In the genomic region with DNA sequence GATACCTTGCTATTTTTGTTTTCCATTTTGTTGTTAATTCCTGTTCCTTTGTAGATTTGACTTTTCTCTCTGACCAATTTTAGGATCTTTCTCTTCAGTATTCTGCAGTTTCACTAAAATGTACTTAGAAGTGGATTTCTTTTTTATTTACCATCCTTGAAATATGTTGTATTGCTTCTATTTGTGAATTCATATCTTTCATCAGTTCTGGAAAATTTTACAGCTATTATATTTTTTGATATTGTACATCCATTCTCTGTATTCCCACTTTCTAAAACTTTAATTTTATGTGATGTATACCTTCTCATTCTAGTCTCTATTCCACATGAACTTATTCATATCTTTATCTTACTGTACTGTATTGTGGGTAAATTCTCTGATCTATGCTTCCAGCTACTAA, we compare ENCODE assay signal across 29 cellular contexts. TPM values are rescaled to one million over a fixed set of nuclear protein-coding genes. Genes with fewer than 3 reads are reported as not detected.
"Had no signal": no experiment of that assay in that cellular context is flagged by ENCODE, and none has a peak within 500 bp of the region (broad histone marks: within the 10 kb centered on the region; RNA-seq: fewer than 3 reads in every experiment).

No MANE protein-coding gene starts in this region.

- H3K27ac ChIP-seq: stomach, suprapubic skin, testis, thoracic aorta, thyroid gland, tibial artery, tibial nerve, transverse colon, upper lobe of left lung, upper lobe of right lung, uterus, vagina had no signal

- H3K36me3 ChIP-seq: uterus had no signal

- H3K27ac Mint-ChIP-seq: stimulated activated effector memory CD8-positive, alpha-beta T cell treated with anti-CD3 and anti-CD28 coated beads, Interleukin-12 subunit alpha, Interleukin-12 subunit beta, amount 100 ng/mL, for 72 hours; stimulated activated memory B cell treated with anti-CD40 and anti-IgM and Interleukin-4, amounts not matched to agents 10 μg/mL and 1 μg/mL and 100 μg/mL, for 72 hours; stimulated activated naive B cell treated with anti-CD40 and anti-IgM and Interleukin-4, amounts not matched to agents 10 μg/mL and 1 μg/mL and 100 μg/mL, for 72 hours; stimulated activated naive CD8-positive, alpha-beta T cell treated with anti-CD3 and anti-CD28 coated beads, Interleukin-15, amount 100 ng/mL, for 72 hours; stimulated activated naive CD8-positive, alpha-beta T cell treated with anti-CD3 and anti-CD28 coated beads, Interleukin-15, Interleukin-2, amounts not matched to agents 100 ng/mL and 50 ng/mL, for 24 hours; type B pancreatic cell had no signal

- H3K9me3 ChIP-seq: suprapubic skin, testis, thyroid gland, upper lobe of right lung, uterus, vagina had no signal

- H3K4me1 Mint-ChIP-seq: stimulated activated memory B cell treated with anti-CD40 and anti-IgM and Interleukin-4, amounts not matched to agents 10 μg/mL and 1 μg/mL and 100 μg/mL, for 72 hours; stimulated activated naive B cell treated with anti-CD40 and anti-IgM and Interleukin-4, amounts not matched to agents 10 μg/mL and 1 μg/mL and 100 μg/mL, for 72 hours had no signal

- FAIRE-seq: urothelium cell line had no signal

- DNase-seq: stimulated activated CD4-positive, alpha-beta T cell treated with anti-CD3 and anti-CD28 coated beads, Interleukin-2, amount 100 ng/mL, for 48 hours; stimulated activated CD4-positive, alpha-beta T cell treated with anti-CD3 and anti-CD28 coated beads, Interleukin-4, amount 100 ng/mL, for 1 hour; stimulated activated CD4-positive, alpha-beta T cell treated with anti-CD3 and anti-CD28 coated beads, Interleukin-4, amount 100 ng/mL, for 24 hours; stimulated activated CD4-positive, alpha-beta T cell treated with anti-CD3 and anti-CD28 coated beads, Interleukin-4, amount 100 ng/mL, for 4 hours; stimulated activated CD8-positive, alpha-beta memory T cell treated with anti-CD3 and anti-CD28 coated beads, Interleukin-4, amount 100 ng/mL, for 48 hours; stimulated activated naive B cell treated with anti-CD40 and anti-IgM and Interleukin-4, amounts not matched to agents 10 μg/mL and 1 μg/mL and 100 μg/mL, for 72 hours; stimulated activated naive CD4-positive, alpha-beta T cell; stimulated activated naive CD4-positive, alpha-beta T cell treated with Interleukin-2 at 50 U/mL for 16 hours; stimulated activated naive CD8-positive, alpha-beta T cell treated with anti-CD3 and anti-CD28 coated beads, Interleukin-15, amount 100 ng/mL, for 72 hours; stimulated activated naive CD8-positive, alpha-beta T cell treated with anti-CD3 and anti-CD28 coated beads, Interleukin-15, Interleukin-2, amounts not matched to agents 100 U/mL and 50 U/mL, for 24 hours; stomach; substantia nigra; testis; thyroid gland; tibial artery; transverse colon; trophoblast cell; upper lobe of left lung; upper lobe of right lung; uterus had no signal

- H3K9me3 Mint-ChIP-seq: stimulated activated effector memory CD8-positive, alpha-beta T cell treated with anti-CD3 and anti-CD28 coated beads, Interleukin-12 subunit alpha, Interleukin-12 subunit beta, amount 100 ng/mL, for 72 hours; type B pancreatic cell had no signal

- H3K27me3 Mint-ChIP-seq: stimulated activated memory B cell treated with anti-CD40 and anti-IgM and Interleukin-4, amounts not matched to agents 10 μg/mL and 1 μg/mL and 100 μg/mL, for 72 hours; stimulated activated naive B cell treated with anti-CD40 and anti-IgM and Interleukin-4, amounts not matched to agents 10 μg/mL and 1 μg/mL and 100 μg/mL, for 72 hours; stimulated activated naive CD8-positive, alpha-beta T cell treated with anti-CD3 and anti-CD28 coated beads, Interleukin-15, amount 100 ng/mL, for 72 hours; stimulated activated naive CD8-positive, alpha-beta T cell treated with anti-CD3 and anti-CD28 coated beads, Interleukin-15, Interleukin-2, amounts not matched to agents 100 ng/mL and 50 ng/mL, for 24 hours; type B pancreatic cell had no signal

- H3K4me3 ChIP-seq: stomach, suprapubic skin, testis, thoracic aorta, thyroid gland, tibial artery, tibial nerve, transverse colon, upper lobe of left lung, upper lobe of right lung, uterus, vagina had no signal

- H3K27me3 ChIP-seq: stomach, suprapubic skin, testis, thyroid gland, tibial artery, tibial nerve, transverse colon, upper lobe of left lung, upper lobe of right lung, uterus, vagina had no signal

- H3K4me1 ChIP-seq: stomach, suprapubic skin, testis, thyroid gland, tibial artery, tibial nerve, transverse colon, upper lobe of left lung, upper lobe of right lung, uterus had no signal

- ATAC-seq: stimulated activated effector memory CD8-positive, alpha-beta T cell treated with anti-CD3 and anti-CD28 coated beads, Interleukin-12 subunit alpha, Interleukin-12 subunit beta, amount 100 ng/mL, for 72 hours; stimulated activated memory B cell treated with anti-CD40 and anti-IgM and Interleukin-4, amounts not matched to agents 10 μg/mL and 1 μg/mL and 100 μg/mL, for 72 hours; stimulated activated naive B cell treated with anti-CD40 and anti-IgM and Interleukin-4, amounts not matched to agents 10 μg/mL and 1 μg/mL and 100 μg/mL, for 72 hours; stimulated activated naive CD8-positive, alpha-beta T cell treated with anti-CD3 and anti-CD28 coated beads, Interleukin-15, amount 100 ng/mL, for 72 hours; stimulated activated naive CD8-positive, alpha-beta T cell treated with anti-CD3 and anti-CD28 coated beads, Interleukin-15, Interleukin-2, amounts not matched to agents 100 U/mL and 50 U/mL, for 24 hours; upper lobe of right lung had no signal

- H3K4me3 Mint-ChIP-seq: stimulated activated effector memory CD8-positive, alpha-beta T cell treated with anti-CD3 and anti-CD28 coated beads, Interleukin-12 subunit alpha, Interleukin-12 subunit beta, amount 100 ng/mL, for 72 hours; stimulated activated memory B cell treated with anti-CD40 and anti-IgM and Interleukin-4, amounts not matched to agents 10 μg/mL and 1 μg/mL and 100 μg/mL, for 72 hours; stimulated activated naive B cell treated with anti-CD40 and anti-IgM and Interleukin-4, amounts not matched to agents 10 μg/mL and 1 μg/mL and 100 μg/mL, for 72 hours; stimulated activated naive CD8-positive, alpha-beta T cell treated with anti-CD3 and anti-CD28 coated beads, Interleukin-15, amount 100 ng/mL, for 72 hours; stimulated activated naive CD8-positive, alpha-beta T cell treated with anti-CD3 and anti-CD28 coated beads, Interleukin-15, Interleukin-2, amounts not matched to agents 100 ng/mL and 50 ng/mL, for 24 hours; type B pancreatic cell had no signal

RNA-seq across cellular contexts. Expression of gene ALDH8A1, which starts 9.7 kb away (rescaled TPM):
- total RNA-seq: vagina had no signal
